ENCODE assay signal across 8 cellular contexts in the genomic region with DNA sequence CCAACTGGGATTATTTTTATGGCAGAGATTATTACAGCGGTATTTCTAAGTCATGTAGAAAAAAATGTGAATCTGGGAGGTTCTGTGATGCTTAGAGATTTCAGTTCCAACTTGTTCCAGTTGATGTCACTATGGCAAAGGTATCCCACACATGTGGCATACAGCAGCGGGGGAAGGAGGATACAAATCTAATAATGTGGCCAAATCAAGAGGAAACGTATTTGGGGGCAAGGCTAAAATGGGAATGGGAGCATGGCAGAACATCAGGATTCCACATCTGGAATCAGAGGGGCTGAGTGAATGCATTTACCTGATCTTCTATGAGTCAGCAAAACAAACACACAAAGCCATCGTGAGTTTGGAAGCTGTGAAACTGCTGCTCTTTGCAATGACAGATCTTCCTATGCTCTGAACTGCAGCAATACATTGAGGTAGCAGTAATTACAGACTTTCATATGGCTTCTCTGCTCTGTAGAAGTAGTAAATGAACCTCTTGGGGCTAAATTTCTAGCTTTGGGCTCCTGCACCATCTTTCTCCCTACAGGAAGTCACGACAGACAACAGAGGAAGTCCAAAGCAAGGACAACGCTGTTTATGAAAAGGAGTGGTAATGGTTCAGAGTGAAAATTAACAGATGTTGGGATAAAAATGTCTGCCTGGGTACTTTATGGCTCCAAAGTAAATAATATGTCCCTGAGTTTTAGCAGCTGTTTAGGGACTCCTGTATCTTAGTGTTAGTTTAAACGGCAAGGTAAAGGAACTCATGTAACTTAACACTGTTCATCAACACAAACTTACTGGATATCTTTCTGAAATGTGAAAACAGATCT.
DNase-seq lines count a peak whose midpoint lies in the region; ATAC-seq and TF ChIP-seq lines count a peak whose summit lies in the region.

No MANE protein-coding gene starts in this region.

- no peaks in the 10 kb centered on the region for H3K9me3 ChIP-seq in HEK293 (ENCODE audit: control insufficient read depth, insufficient read depth, low read depth, low read length)
- H3K9me3 ChIP-seq in neutrophil, result no peaks in the 10 kb centered on the region

- no peak for DNase-seq in activated naive CD4-positive, alpha-beta T cell treated with anti-CD3 and anti-CD28 coated beads, Interleukin-2, amount 10 ng/mL, durations not matched to agents 7 days and 5 days
- DNase-seq in activated naive CD4-positive, alpha-beta T cell treated with anti-CD3 and anti-CD28 coated beads, Interleukin-2, amount 50 U/mL, for 16 hours, result no peak
- DNase-seq in NCI-H1694 treated with DMSO at 0.1 percent for 48 hours (lab: John Stamatoyannopoulos, UW) (peak; percentile 90), fibroblast of the conjunctiva (ENCODE audit: low read depth) (peak; percentile 13)

- H3K4me1 ChIP-seq in HEK293 (ENCODE audit: control insufficient read depth, insufficient read depth, low read length) (peaks cover 5% of the 10 kb centered on the region; the same call in 1 of the 2 replicates), neutrophil (ENCODE audit: control insufficient read depth in 1 of 2, insufficient read depth in 1 of 2, low read depth in 1 of 2, low read length in 1 of 2) (peaks cover 4 to 10% of the 10 kb centered on the region in 2 experiments)

- no peaks in the 10 kb centered on the region for H3K36me3 Mint-ChIP-seq in activated naive CD4-positive, alpha-beta T cell treated with anti-CD3 and anti-CD28 coated beads, Interleukin-2, amount 10 ng/mL, durations not matched to agents 7 days and 5 days

- 0 out of 2 replicates have a peak overlapping the region, but pooled peaks have one; percentile 42 for H3K27ac ChIP-seq in HEK293 (ENCODE audit: extremely low read depth, low read depth, low read length)
- H3K27ac ChIP-seq in neutrophil, result no peak overlapping the region

- H3K9me3 Mint-ChIP-seq in activated naive CD4-positive, alpha-beta T cell treated with anti-CD3 and anti-CD28 coated beads, Interleukin-2, amount 10 ng/mL, durations not matched to agents 7 days and 5 days, result no peaks in the 10 kb centered on the region

- CTCF ChIA-PET in activated naive CD4-positive, alpha-beta T cell treated with anti-CD3 and anti-CD28 coated beads, Interleukin-2, amount 10 ng/mL, durations not matched to agents 7 days and 5 days (lab: Charles Lee), result interaction anchor here (0.9 to 1.9 kb wide), 6 partner anchors 10 to 927 kb away, joined by 3 to 15 read pairs (median 4); no protein-coding TSS in a partner anchor
- CTCF ChIA-PET in HEK293 (lab: Yijun Ruan, JAX), result interaction anchor here (1.1 to 3.0 kb wide), 4 partner anchors 10 to 72 kb away, joined by 4 to 28 read pairs (median 6); no protein-coding TSS in a partner anchor

- H3K4me1 Mint-ChIP-seq in activated naive CD4-positive, alpha-beta T cell treated with anti-CD3 and anti-CD28 coated beads, Interleukin-2, amount 10 ng/mL, durations not matched to agents 7 days and 5 days, result peaks cover 14% of the 10 kb centered on the region

- peaks cover 1% of the 10 kb centered on the region for H3K27me3 Mint-ChIP-seq in activated naive CD4-positive, alpha-beta T cell treated with anti-CD3 and anti-CD28 coated beads, Interleukin-2, amount 10 ng/mL, durations not matched to agents 7 days and 5 days

- peaks cover 33% of the 10 kb centered on the region for H3K27me3 ChIP-seq in neutrophil

- H3K36me3 ChIP-seq in HEK293 (ENCODE audit: control insufficient read depth in 2 of 2, insufficient read depth in 1 of 2, low read length in 2 of 2) (no peaks in the 10 kb centered on the region), neutrophil (no peaks in the 10 kb centered on the region)

- H3K4me3 Mint-ChIP-seq in activated naive CD4-positive, alpha-beta T cell treated with anti-CD3 and anti-CD28 coated beads, Interleukin-2, amount 10 ng/mL, durations not matched to agents 7 days and 5 days, result peak overlapping the region; percentile 40

- H3K4me3 ChIP-seq in HEK293 (ENCODE audit: low read depth, low read length) (peak overlapping the region; percentile 19; the same call in 1 of the 2 replicates), WI38 (ENCODE audit: low read depth, low read length) (peak overlapping the region; percentile 53), neutrophil (ENCODE audit: low read depth in 1 of 2, low read length in 1 of 2) (peak overlapping the region; percentile 3 to 27)

- POLR2A ChIA-PET in HEK293 (lab: Yijun Ruan, JAX), result interaction anchor here (0.5 kb wide), 1 partner anchor 10 kb away, joined by 4 read pairs; no protein-coding TSS in a partner anchor

- TF ChIP-seq CTCF in HEK293 (tag by site-specific recombination; IDR thresholded peaks at IDR 0.05) (peak; percentile 66), WI38 (IDR thresholded peaks at IDR 0.05; ENCODE audit: low read depth, low read length) (peak; percentile 11; the same call in 1 of the 2 replicates), neutrophil (IDR thresholded peaks at IDR 0.05) (no peak)

- H3K27ac Mint-ChIP-seq in activated naive CD4-positive, alpha-beta T cell treated with anti-CD3 and anti-CD28 coated beads, Interleukin-2, amount 10 ng/mL, durations not matched to agents 7 days and 5 days, result no peak overlapping the region

- ATAC-seq in GM21515 (IDR thresholded peaks at IDR 0.05; ENCODE audit: unreplicated experiment), result no peak

TF ChIP-seq in HEK293, 187 proteins besides CTCF, POLR2A, EP300 and RAD21 (continues in another document):
- TF ChIP-seq ZNF423 (tag by site-specific recombination; IDR thresholded peaks at IDR 0.05), result no peak
- no peak for TF ChIP-seq ZNF2 (tag by site-specific recombination; IDR thresholded peaks at IDR 0.05)
- no peak for TF ChIP-seq ZNF239 (tag by site-specific recombination; IDR thresholded peaks at IDR 0.05)
- no peak for TF ChIP-seq ZBTB21 (tag by site-specific recombination; IDR thresholded peaks at IDR 0.05)
- TF ChIP-seq, protein P1, sequence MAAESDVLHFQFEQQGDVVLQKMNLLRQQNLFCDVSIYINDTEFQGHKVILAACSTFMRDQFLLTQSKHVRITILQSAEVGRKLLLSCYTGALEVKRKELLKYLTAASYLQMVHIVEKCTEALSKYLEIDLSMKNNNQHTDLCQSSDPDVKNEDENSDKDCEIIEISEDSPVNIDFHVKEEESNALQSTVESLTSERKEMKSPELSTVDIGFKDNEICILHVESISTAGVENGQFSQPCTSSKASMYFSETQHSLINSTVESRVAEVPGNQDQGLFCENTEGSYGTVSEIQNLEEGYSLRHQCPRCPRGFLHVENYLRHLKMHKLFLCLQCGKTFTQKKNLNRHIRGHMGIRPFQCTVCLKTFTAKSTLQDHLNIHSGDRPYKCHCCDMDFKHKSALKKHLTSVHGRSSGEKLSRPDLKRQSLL (tag by site-specific recombination; IDR thresholded peaks at IDR 0.05), result no peak
- peak; percentile 54 for TF ChIP-seq SETDB1 (IDR thresholded peaks at IDR 0.05; ENCODE audit: insufficient read length, low read length)
- TF ChIP-seq, protein P2, sequence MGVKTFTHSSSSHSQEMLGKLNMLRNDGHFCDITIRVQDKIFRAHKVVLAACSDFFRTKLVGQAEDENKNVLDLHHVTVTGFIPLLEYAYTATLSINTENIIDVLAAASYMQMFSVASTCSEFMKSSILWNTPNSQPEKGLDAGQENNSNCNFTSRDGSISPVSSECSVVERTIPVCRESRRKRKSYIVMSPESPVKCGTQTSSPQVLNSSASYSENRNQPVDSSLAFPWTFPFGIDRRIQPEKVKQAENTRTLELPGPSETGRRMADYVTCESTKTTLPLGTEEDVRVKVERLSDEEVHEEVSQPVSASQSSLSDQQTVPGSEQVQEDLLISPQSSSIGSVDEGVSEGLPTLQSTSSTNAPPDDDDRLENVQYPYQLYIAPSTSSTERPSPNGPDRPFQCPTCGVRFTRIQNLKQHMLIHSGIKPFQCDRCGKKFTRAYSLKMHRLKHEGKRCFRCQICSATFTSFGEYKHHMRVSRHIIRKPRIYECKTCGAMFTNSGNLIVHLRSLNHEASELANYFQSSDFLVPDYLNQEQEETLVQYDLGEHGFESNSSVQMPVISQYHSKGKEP (tag by site-specific recombination; IDR thresholded peaks at IDR 0.05), result no peak
- TF ChIP-seq, protein P3, sequence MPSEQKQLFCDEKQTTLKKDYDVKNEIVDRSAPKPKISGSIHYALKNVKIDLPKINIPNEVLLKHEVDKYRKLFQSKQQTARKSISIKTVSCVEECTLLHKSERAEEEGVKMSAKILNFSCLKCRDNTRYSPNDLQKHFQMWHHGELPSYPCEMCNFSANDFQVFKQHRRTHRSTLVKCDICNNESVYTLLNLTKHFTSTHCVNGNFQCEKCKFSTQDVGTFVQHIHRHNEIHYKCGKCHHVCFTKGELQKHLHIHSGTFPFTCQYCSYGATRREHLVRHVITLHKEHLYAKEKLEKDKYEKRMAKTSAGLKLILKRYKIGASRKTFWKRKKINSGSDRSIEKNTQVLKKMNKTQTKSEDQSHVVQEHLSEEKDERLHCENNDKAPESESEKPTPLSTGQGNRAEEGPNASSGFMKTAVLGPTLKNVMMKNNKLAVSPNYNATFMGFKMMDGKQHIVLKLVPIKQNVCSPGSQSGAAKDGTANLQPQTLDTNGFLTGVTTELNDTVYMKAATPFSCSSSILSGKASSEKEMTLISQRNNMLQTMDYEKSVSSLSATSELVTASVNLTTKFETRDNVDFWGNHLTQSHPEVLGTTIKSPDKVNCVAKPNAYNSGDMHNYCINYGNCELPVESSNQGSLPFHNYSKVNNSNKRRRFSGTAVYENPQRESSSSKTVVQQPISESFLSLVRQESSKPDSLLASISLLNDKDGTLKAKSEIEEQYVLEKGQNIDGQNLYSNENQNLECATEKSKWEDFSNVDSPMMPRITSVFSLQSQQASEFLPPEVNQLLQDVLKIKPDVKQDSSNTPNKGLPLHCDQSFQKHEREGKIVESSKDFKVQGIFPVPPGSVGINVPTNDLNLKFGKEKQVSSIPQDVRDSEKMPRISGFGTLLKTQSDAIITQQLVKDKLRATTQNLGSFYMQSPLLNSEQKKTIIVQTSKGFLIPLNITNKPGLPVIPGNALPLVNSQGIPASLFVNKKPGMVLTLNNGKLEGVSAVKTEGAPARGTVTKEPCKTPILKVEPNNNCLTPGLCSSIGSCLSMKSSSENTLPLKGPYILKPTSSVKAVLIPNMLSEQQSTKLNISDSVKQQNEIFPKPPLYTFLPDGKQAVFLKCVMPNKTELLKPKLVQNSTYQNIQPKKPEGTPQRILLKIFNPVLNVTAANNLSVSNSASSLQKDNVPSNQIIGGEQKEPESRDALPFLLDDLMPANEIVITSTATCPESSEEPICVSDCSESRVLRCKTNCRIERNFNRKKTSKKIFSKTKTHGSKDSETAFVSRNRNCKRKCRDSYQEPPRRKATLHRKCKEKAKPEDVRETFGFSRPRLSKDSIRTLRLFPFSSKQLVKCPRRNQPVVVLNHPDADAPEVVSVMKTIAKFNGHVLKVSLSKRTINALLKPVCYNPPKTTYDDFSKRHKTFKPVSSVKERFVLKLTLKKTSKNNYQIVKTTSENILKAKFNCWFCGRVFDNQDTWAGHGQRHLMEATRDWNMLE (tag by site-specific recombination; conservative IDR thresholded peaks at IDR 0.05; ENCODE audit: low read depth), result peak; percentile 75
- no peak for TF ChIP-seq ZNF155 (tag by site-specific recombination; IDR thresholded peaks at IDR 0.05)
- TF ChIP-seq ZNF510 (tag by site-specific recombination; IDR thresholded peaks at IDR 0.05; ENCODE audit: insufficient replicate concordance), result no peak
- TF ChIP-seq ZNF776 (tag by site-specific recombination; IDR thresholded peaks at IDR 0.05; ENCODE audit: borderline replicate concordance), result no peak

Comparison
In these comparisons a context has a peak if more than half of its experiments do, and no peak if none do; other contexts are left out.
1. DNase-seq: peak in NCI-H1694 treated with DMSO at 0.1 percent for 48 hours (single experiment) and fibroblast of the conjunctiva (single experiment); none in activated naive CD4-positive, alpha-beta T cell treated with anti-CD3 and anti-CD28 coated beads, Interleukin-2, amount 10 ng/mL, durations not matched to agents 7 days and 5 days (single experiment) and activated naive CD4-positive, alpha-beta T cell treated with anti-CD3 and anti-CD28 coated beads, Interleukin-2, amount 50 U/mL, for 16 hours (single experiment).
2. Peak in every context shown above with its lines, with median percentiles within 50 percentile points of each other: H3K4me3 ChIP-seq.